ENCODE assay signal across 8 cellular contexts in genomic region chr1:94236021-94236491, GRCh38. TPM values are rescaled to one million over a fixed set of nuclear protein-coding genes. Genes with fewer than 3 reads are reported as not detected.
DNase-seq lines count a peak whose midpoint lies in the region; ATAC-seq lines count a peak whose summit lies in the region.

No MANE protein-coding gene starts in this region.

- H3K9me3 Mint-ChIP-seq in naive thymus-derived CD8-positive, alpha-beta T cell = peaks cover 0 to 19% (median under 1%) of the 10 kb centered on the region in 9 donors

- H3K4me1 Mint-ChIP-seq in naive thymus-derived CD8-positive, alpha-beta T cell = peaks cover 13 to 17% (median 16%) of the 10 kb centered on the region in 4 donors

- DNase-seq in AG08396 (ENCODE audit: low spot score) (peak; percentile 52), Kasumi-1 (lab: John Stamatoyannopoulos, UW) (peak; percentile 15 to 28), NCI-H1092 treated with DMSO at 0.1 percent for 48 hours (lab: John Stamatoyannopoulos, UW) (no peak), H4 (ENCODE audit: low spot score) (no peak)
- no peak for DNase-seq in naive thymus-derived CD8-positive, alpha-beta T cell

- peaks cover 62 to 82% (median 65%) of the 10 kb centered on the region in 5 donors for H3K27me3 Mint-ChIP-seq in naive thymus-derived CD8-positive, alpha-beta T cell

- POLR2A ChIA-PET in naive thymus-derived CD8-positive, alpha-beta T cell (lab: Charles Lee) = no interaction called here

- H3K9ac ChIP-seq in endocrine pancreas (ENCODE audit: control insufficient read depth, insufficient read depth, low read length) = no peak overlapping the region

- H3K36me3 Mint-ChIP-seq in naive thymus-derived CD8-positive, alpha-beta T cell = peaks cover 0 to 5% (median 0%) of the 10 kb centered on the region in 3 donors

- ATAC-seq in naive thymus-derived CD8-positive, alpha-beta T cell = no peak
- ATAC-seq in HG02623 (IDR thresholded peaks at IDR 0.05; ENCODE audit: unreplicated experiment) = no peak
- ATAC-seq in GM21367 (IDR thresholded peaks at IDR 0.05; ENCODE audit: unreplicated experiment) = no peak

- no peaks in the 10 kb centered on the region for H3K9me3 ChIP-seq in endocrine pancreas (ENCODE audit: control insufficient read depth, low read length)

- H3K4me3 Mint-ChIP-seq in naive thymus-derived CD8-positive, alpha-beta T cell = peak overlapping the region; percentile 36 to 85 (median 74)

- no peaks in the 10 kb centered on the region for H3K36me3 ChIP-seq in endocrine pancreas (ENCODE audit: control insufficient read depth, insufficient read depth, low read length)

- H3K27me3 ChIP-seq in endocrine pancreas (ENCODE audit: control insufficient read depth, insufficient read depth, low read length) = no peaks in the 10 kb centered on the region

- peaks cover 22% of the 10 kb centered on the region for H3K4me1 ChIP-seq in endocrine pancreas (ENCODE audit: control insufficient read depth, insufficient read depth, low read length)

- H3K4me3 ChIP-seq in endocrine pancreas (ENCODE audit: control insufficient read depth, insufficient read depth, low read length) = peak overlapping the region; percentile 79

- no peak overlapping the region for H3K27ac Mint-ChIP-seq in naive thymus-derived CD8-positive, alpha-beta T cell

RNA-seq across cellular contexts. Expression of gene ARHGAP29, which starts 1.3 kb away (rescaled TPM):
- not detected for total RNA-seq in naive thymus-derived CD8-positive, alpha-beta T cell
- polyA plus RNA-seq in naive thymus-derived CD8-positive, alpha-beta T cell = not detected
- total RNA-seq in H4 (2014; rRNA removed; shearing (Covaris generic)) = 3.6 and 4.2 TPM in 2 replicates

Comparison
In these comparisons a context has a peak if more than half of its experiments do, and no peak if none do; other contexts are left out.
1. DNase-seq: peak in AG08396 (single experiment) and Kasumi-1 (2 of 2); none in naive thymus-derived CD8-positive, alpha-beta T cell (0 of 10), NCI-H1092 treated with DMSO at 0.1 percent for 48 hours (single experiment) and H4 (single experiment).